ENCODE assay signal across 27 cellular contexts in genomic region chr18:61950371-61950770, GRCh38. TPM values are rescaled to one million over a fixed set of nuclear protein-coding genes. Genes with fewer than 3 reads are reported as not detected.
DNase-seq lines count a peak whose midpoint lies in the region; ATAC-seq and TF ChIP-seq lines count a peak whose summit lies in the region.
"Had no signal": no experiment of that assay in that cellular context is flagged by ENCODE, and none has a peak within 500 bp of the region (broad histone marks: within the 10 kb centered on the region; RNA-seq: fewer than 3 reads in every experiment).

No MANE protein-coding gene starts in this region.

- no peaks in the 10 kb centered on the region for H4K20me1 ChIP-seq in PC-9 (ENCODE audit: insufficient read depth)

- intact Hi-C loops in PC-9 (cut with micrococcal nuclease; ENCODE audit: unreplicated experiment) (no loop called here), breast epithelium (cut with DNase I; ENCODE audit: low total_unique reads) (no loop called here)
- intact Hi-C loops in activated CD8-positive, alpha-beta T cell treated with anti-CD3 and anti-CD28 coated beads for 36 hours (cut with micrococcal nuclease), result loop anchor here (5.0 kb wide), 1 partner anchor 33 kb away; no protein-coding TSS in a partner anchor

- POLR2A ChIA-PET in PC-9 (lab: Charles Lee; ENCODE audit: unreplicated experiment), result no interaction called here
- POLR2A ChIA-PET in activated CD8-positive, alpha-beta T cell treated with anti-CD3 and anti-CD28 coated beads for 36 hours (lab: Charles Lee), result no interaction called here

- no peaks in the 10 kb centered on the region for H3K79me2 ChIP-seq in PC-9 (ENCODE audit: low read depth)

- no peaks in the 10 kb centered on the region for H3K36me3 Mint-ChIP-seq in activated CD8-positive, alpha-beta T cell treated with anti-CD3 and anti-CD28 coated beads for 36 hours (ENCODE audit: low read depth)
- H3K36me3 Mint-ChIP-seq: activated naive CD8-positive, alpha-beta T cell had no signal

- no peak overlapping the region for H3K4me3 Mint-ChIP-seq in activated CD8-positive, alpha-beta T cell treated with anti-CD3 and anti-CD28 coated beads for 36 hours
- H3K4me3 Mint-ChIP-seq: activated naive CD8-positive, alpha-beta T cell; T-helper 1 cell treated with Interleukin-12 subunit alpha and Interleukin-12 subunit beta and Interleukin-4 antibody, amounts not matched to agents 30 μg/mL and 1 μg/mL, for 36 hours had no signal

- H3K4me1 Mint-ChIP-seq in activated CD8-positive, alpha-beta T cell treated with anti-CD3 and anti-CD28 coated beads for 36 hours (ENCODE audit: low read depth), result peaks cover 18% of the 10 kb centered on the region

- H3K27me3 Mint-ChIP-seq in activated CD8-positive, alpha-beta T cell treated with anti-CD3 and anti-CD28 coated beads for 36 hours, result peaks cover 32% of the 10 kb centered on the region

- no peaks in the 10 kb centered on the region for H3K9me2 ChIP-seq in PC-9 (ENCODE audit: insufficient read depth)

- H3K4me1 ChIP-seq in PC-9 (replicated peaks; ENCODE audit: insufficient read depth) (no peaks in the 10 kb centered on the region), breast epithelium (no peaks in the 10 kb centered on the region), skeletal muscle satellite cell (ENCODE audit: control insufficient read depth, insufficient read depth, low read length) (peaks cover 12% of the 10 kb centered on the region)
- H3K4me1 ChIP-seq: Caco-2, lower lobe of right lung, testis had no signal

- H3K4me3 ChIP-seq in PC-9 (no peak overlapping the region), breast epithelium (peak overlapping the region in 2 of 3 donors; percentile 36 to 42), fibroblast of the aortic adventitia (ENCODE audit: low read depth, low read length) (peak overlapping the region; percentile 29), skeletal muscle satellite cell (ENCODE audit: low read length) (peak overlapping the region; percentile 33)
- H3K4me3 ChIP-seq: BLaER1 treated with 17β-estradiol and CSF1 and Interleukin-3, amounts not matched to agents 10 nM and 100 nM; lower lobe of right lung; SJCRH30; testis had no signal

- no peak overlapping the region for H3K27ac ChIP-seq in PC-9
- peak overlapping the region; percentile 72 to 84 for H3K27ac ChIP-seq in breast epithelium
- H3K27ac ChIP-seq: BLaER1 treated with 17β-estradiol and CSF1 and Interleukin-3, amounts not matched to agents 10 nM and 100 nM; lower lobe of right lung; SJCRH30; testis; vagina had no signal

- DNase-seq in PC-9, result no peak
- DNase-seq in breast epithelium (ENCODE audit: low spot score in 2 of 2), result peak in 1 of 2 donors; percentile 44
- DNase-seq in fibroblast of the aortic adventitia (ENCODE audit: low read depth), result no peak
- no peak for DNase-seq in activated CD8-positive, alpha-beta T cell treated with anti-CD3 and anti-CD28 coated beads for 36 hours
- no peak for DNase-seq in inferior parietal cortex (ENCODE audit: extremely low spot score)
- DNase-seq: activated CD4-positive, CD25-positive, alpha-beta regulatory T cell treated with anti-CD3 and anti-CD28 coated beads, Interleukin-2, amount 50 U/mL, for 72 hours; activated T-cell treated with anti-CD3 and anti-CD28 coated beads for 4 hours; Caco-2; central memory CD4-positive, alpha-beta T cell; DMS79 treated with DMSO at 0.1 percent for 48 hours; head of caudate nucleus; kidney glomerular epithelial cell; lower lobe of right lung; NCI-H1092; NCI-H187 treated with DMSO at 0.1 percent for 48 hours; NCI-H2171 treated with DMSO at 0.1 percent for 48 hours; NCI-H69; SJCRH30; stimulated activated naive CD8-positive, alpha-beta T cell treated with anti-CD3 and anti-CD28 coated beads, Interleukin-15, Interleukin-2, amounts not matched to agents 100 U/mL and 50 U/mL, for 24 hours; testis had no signal

- H3K9me3 Mint-ChIP-seq in activated CD8-positive, alpha-beta T cell treated with anti-CD3 and anti-CD28 coated beads for 36 hours, result no peaks in the 10 kb centered on the region
- H3K9me3 Mint-ChIP-seq: T-helper 1 cell treated with Interleukin-12 subunit alpha and Interleukin-12 subunit beta and Interleukin-4 antibody, amounts not matched to agents 30 μg/mL and 1 μg/mL, for 36 hours had no signal

- no peaks in the 10 kb centered on the region for H3K27me3 ChIP-seq in PC-9 (ENCODE audit: insufficient read depth, low read depth)
- H3K27me3 ChIP-seq in breast epithelium, result no peaks in the 10 kb centered on the region
- no peaks in the 10 kb centered on the region for H3K27me3 ChIP-seq in skeletal muscle satellite cell (ENCODE audit: control insufficient read depth, insufficient read depth, low read length)
- H3K27me3 ChIP-seq: SJCRH30, testis, vagina had no signal

- no peaks in the 10 kb centered on the region for H3F3A ChIP-seq in PC-9 (ENCODE audit: insufficient read depth, low read depth)

- CTCF ChIA-PET in PC-9 (lab: Charles Lee), result no interaction called here
- CTCF ChIA-PET in activated CD8-positive, alpha-beta T cell treated with anti-CD3 and anti-CD28 coated beads for 36 hours (lab: Charles Lee), result no interaction called here

- H3K27ac Mint-ChIP-seq in activated CD8-positive, alpha-beta T cell treated with anti-CD3 and anti-CD28 coated beads for 36 hours, result no peak overlapping the region
- H3K27ac Mint-ChIP-seq: activated naive CD8-positive, alpha-beta T cell; T-helper 1 cell treated with Interleukin-12 subunit alpha and Interleukin-12 subunit beta and Interleukin-4 antibody, amounts not matched to agents 30 μg/mL and 1 μg/mL, for 36 hours had no signal

- no peak overlapping the region for H2AFZ ChIP-seq in PC-9

- H3K4me2 ChIP-seq in PC-9 (peak overlapping the region; percentile 6; the same call in 1 of the 2 replicates), skeletal muscle satellite cell (ENCODE audit: low read length) (peak overlapping the region; percentile 68)
- H3K4me2 ChIP-seq: BLaER1 treated with 17β-estradiol and CSF1 and Interleukin-3, amounts not matched to agents 10 nM and 100 nM had no signal

- H3K9me3 ChIP-seq in PC-9 (ENCODE audit: insufficient read depth, low read depth), result no peaks in the 10 kb centered on the region
- no peaks in the 10 kb centered on the region for H3K9me3 ChIP-seq in breast epithelium
- no peaks in the 10 kb centered on the region for H3K9me3 ChIP-seq in skeletal muscle satellite cell (replicated peaks; ENCODE audit: low read length)
- H3K9me3 ChIP-seq: Caco-2, lower lobe of right lung, SJCRH30, testis, vagina had no signal

- TF ChIP-seq CTCF in PC-9 (conservative IDR thresholded peaks at IDR 0.05), result no peak
- no peak for TF ChIP-seq CTCF in breast epithelium (IDR thresholded peaks at IDR 0.05)
- TF ChIP-seq CTCF in fibroblast of the aortic adventitia (IDR thresholded peaks at IDR 0.05; ENCODE audit: insufficient read depth, low read length), result no peak
- no peak for TF ChIP-seq CTCF in activated CD8-positive, alpha-beta T cell treated with anti-CD3 and anti-CD28 coated beads for 36 hours (IDR thresholded peaks at IDR 0.05)

- ATAC-seq in GM19452 (IDR thresholded peaks at IDR 0.05; ENCODE audit: unreplicated experiment) (no peak), GM19467 (IDR thresholded peaks at IDR 0.05; ENCODE audit: unreplicated experiment) (no peak)
- no peak for ATAC-seq in activated CD8-positive, alpha-beta T cell treated with anti-CD3 and anti-CD28 coated beads for 36 hours
- ATAC-seq: lower lobe of right lung; stimulated activated naive CD8-positive, alpha-beta T cell treated with anti-CD3 and anti-CD28 coated beads, Interleukin-15, Interleukin-2, amounts not matched to agents 100 U/mL and 50 U/mL, for 24 hours had no signal

- no TSS peak for BruUV-seq in PC-9 (replicated peaks; lab: Mats Ljungman, UMichigan)

- no peak overlapping the region for H3K9ac ChIP-seq in skeletal muscle satellite cell (ENCODE audit: low read depth, low read length)
- H3K9ac ChIP-seq: BLaER1 treated with 17β-estradiol and CSF1 and Interleukin-3, amounts not matched to agents 10 nM and 100 nM had no signal

- no peak for TF ChIP-seq POLR2A in breast epithelium (IDR thresholded peaks at IDR 0.05)

- H3K36me3 ChIP-seq in PC-9 (ENCODE audit: low read depth) (no peaks in the 10 kb centered on the region), breast epithelium (no peaks in the 10 kb centered on the region), skeletal muscle satellite cell (ENCODE audit: insufficient read depth, low read length) (no peaks in the 10 kb centered on the region)
- H3K36me3 ChIP-seq: BLaER1 treated with 17β-estradiol and CSF1 and Interleukin-3, amounts not matched to agents 10 nM and 100 nM; lower lobe of right lung; SJCRH30; vagina had no signal

RNA-seq across cellular contexts. Expression of gene RNF152, which starts 57.6 kb away (rescaled TPM):
- total RNA-seq in PC-9 (2021) (0.20 TPM in 1 of 2 replicates, not detected in the other), breast epithelium (10 to 100 TPM in 2 of 3 donors, 1 to 10 TPM in 1; 8.6 to 64.5 (median 31.5) TPM), fibroblast of the aortic adventitia (ENCODE audit: low replicate concordance) (7.3 and 12.8 TPM in 2 replicates)
- total RNA-seq in skeletal muscle satellite cell (2012; rRNA removed), result 0.87 and 3.0 TPM in 2 replicates
- total RNA-seq in activated CD8-positive, alpha-beta T cell treated with anti-CD3 and anti-CD28 coated beads for 36 hours, result under 1 TPM; 0.16 to 0.18 TPM
